Comparison of ENCODE assay signal across 1 cellular context in the genomic region with DNA sequence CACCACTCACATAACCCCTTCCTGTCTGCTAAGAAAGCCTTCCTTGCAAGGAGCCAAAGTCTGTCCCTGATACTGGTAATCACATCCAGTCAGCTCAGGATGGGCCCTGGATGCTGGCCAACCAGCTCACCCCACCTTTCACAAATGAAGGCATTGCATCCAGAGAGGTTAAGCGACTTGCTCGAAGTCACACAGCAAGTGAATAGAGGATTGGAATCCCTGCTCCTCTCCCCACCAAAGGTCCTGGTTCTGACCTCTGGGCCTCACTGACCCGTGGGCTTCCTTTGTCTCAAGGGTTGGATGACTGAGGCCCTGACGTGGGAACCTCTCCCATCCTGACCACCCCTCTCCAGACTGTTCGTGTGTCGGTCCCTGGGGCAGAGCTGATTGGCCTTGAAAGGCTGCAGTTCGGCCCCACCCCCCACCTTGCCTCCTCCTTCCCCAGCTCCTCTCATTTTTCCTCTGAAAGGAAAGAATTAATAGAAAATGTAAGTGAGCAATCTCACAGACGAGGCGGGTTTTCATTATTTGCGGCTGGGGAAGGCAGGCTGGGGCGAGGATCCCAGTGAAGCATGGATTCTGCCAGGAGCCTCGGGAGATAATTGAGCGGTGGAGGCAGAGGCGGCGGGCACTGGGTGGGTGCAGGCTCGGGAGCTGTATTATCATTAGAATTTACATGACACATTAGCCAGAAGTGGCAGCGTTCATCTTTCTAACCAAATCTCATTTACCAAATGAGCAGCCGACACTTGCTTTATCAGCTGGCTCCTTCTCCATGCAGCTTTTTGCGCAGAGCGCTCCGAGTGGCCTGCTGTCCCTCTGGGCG.
TF ChIP-seq lines count a peak whose summit lies in the region.

No MANE protein-coding gene starts in this region.

TF ChIP-seq in K562, 482 proteins besides CTCF, POLR2A, EP300 and RAD21 (continued from another document):
- TF ChIP-seq, protein P1, sequence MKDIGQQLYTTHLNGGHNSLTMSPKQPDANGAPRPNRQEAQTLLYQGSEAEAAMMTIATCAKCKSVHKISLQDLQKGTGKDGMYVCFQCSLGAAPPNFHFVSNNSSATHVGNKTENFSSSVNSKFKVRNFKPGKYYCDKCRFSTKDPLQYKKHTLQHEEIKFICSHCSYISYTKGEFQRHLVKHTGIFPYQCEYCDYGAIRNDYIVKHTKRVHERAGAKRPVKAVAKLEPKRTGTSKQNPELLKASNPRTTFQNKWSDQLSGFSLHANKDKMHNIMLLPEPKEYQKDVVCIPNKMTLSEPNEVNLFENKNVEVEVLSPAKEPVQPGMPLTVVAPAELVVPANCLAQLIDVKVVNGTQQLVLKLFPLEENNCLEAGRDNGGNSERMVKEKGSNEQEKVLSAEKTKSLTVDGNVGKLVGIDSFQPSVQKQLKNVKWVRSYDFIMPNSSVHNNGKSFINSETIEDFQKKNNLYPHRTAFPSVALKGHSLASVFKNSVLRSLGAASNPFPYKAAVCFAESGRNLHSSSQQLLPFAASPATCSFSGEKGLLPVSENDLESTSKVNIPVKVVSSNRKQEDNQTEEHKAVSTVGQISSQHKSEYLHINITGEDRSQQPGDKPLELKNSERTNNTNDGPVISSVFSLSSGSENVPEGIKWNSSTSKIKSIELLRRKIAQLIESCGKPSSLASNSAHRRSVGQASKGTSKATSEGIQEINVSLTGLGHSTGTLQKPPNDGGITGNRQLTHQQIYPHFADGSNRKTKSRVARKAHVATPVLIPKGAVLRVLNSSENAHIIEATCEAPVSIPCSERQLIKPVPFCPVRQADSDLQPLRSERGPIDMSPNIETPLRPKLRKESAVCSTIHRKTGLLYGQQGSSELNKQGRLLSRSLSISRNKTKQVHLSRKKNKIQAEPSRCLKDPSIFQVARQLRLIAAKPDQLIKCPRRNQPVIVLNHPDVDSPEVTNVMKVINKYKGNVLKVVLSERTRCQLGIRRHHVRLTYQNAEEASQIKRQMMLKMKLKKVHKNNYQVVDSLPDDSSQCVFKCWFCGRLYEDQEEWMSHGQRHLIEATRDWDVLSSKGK (CRISPR knock-in tag; IDR thresholded peaks at IDR 0.05), result no peak
TF ChIP-seq in K562: peak in this region for 3.
